In the genomic region with DNA sequence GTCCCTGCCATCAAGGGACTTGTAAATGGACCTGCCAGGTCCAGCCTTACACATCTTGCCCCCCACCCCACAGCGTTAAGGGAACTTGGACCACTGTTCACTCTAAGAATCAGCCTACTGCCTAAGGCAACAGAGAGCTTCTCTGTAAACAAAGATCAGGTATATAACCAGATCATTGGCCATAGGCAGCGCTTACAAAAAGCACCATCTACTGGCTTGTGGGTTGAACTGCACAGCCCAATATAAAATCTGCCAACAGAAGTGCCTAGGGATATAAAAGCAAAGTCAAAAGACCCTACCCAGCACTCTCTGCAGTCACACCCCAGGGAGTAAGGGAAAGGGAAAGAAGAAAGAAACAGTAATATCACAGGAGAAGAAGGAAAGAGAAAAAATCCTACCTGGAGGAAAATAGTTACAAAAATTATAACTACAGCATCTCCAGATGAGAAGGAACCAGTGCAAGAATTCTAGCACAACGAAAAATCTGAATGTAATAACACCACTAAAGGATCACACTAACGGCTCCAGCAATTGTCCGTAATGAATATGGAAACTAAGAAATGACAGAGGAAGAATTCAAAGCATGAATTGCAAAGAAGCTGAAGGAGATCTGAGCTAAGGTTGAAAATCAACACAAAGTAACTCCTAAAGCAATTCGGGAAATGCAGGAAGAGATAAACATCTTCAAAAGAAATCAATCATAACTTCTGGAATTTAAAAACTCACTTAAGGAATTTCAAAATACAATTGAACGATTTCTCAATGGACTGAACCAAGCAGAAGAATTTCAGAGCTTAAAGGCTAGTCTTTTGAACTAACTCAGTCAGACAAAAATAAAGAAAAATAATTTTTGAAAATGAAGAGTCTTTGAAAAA, we compare ENCODE assay signal across 8 cellular contexts.
DNase-seq lines count a peak whose midpoint lies in the region; ATAC-seq and TF ChIP-seq lines count a peak whose summit lies in the region.

No MANE protein-coding gene starts in this region.

- no peak overlapping the region for H2AFZ ChIP-seq in osteoblast (ENCODE audit: low read length)

- no peak overlapping the region for H3K4me2 ChIP-seq in osteoblast (ENCODE audit: insufficient read depth, low read length)

- H3K79me2 ChIP-seq in osteoblast (ENCODE audit: insufficient read depth, low read length), result no peaks in the 10 kb centered on the region

- ATAC-seq in HG03135 (IDR thresholded peaks at IDR 0.05; ENCODE audit: unreplicated experiment), result peak; percentile 57

- H3K9me3 ChIP-seq in osteoblast (ENCODE audit: low read depth, low read length), result no peaks in the 10 kb centered on the region

- peak; percentile 83 for TF ChIP-seq CTCF in osteoblast (IDR thresholded peaks at IDR 0.05; ENCODE audit: extremely low read depth, low read depth, low read length)

- H4K20me1 ChIP-seq in osteoblast (ENCODE audit: insufficient read depth, low read length), result no peaks in the 10 kb centered on the region

- no peaks in the 10 kb centered on the region for H3K4me1 ChIP-seq in osteoblast (ENCODE audit: insufficient read depth, low read length)

- no peaks in the 10 kb centered on the region for H3K36me3 ChIP-seq in osteoblast (ENCODE audit: insufficient read depth, low read length)

- H3K27me3 ChIP-seq in osteoblast (ENCODE audit: insufficient read depth, low read length), result no peaks in the 10 kb centered on the region

- DNase-seq in stimulated activated naive CD4-positive, alpha-beta T cell (lab: John Stamatoyannopoulos, UW), result peak in 4 of 6 experiments; percentile 8 to 32 (median 14)
- no peak for DNase-seq in stimulated activated naive CD4-positive, alpha-beta T cell treated with Interleukin-2 at 50 U/mL for 16 hours (lab: John Stamatoyannopoulos, UW)
- peak; percentile 75 for DNase-seq in NCI-H69 (lab: John Stamatoyannopoulos, UW)
- DNase-seq in activated T-cell treated with anti-CD3 and anti-CD28 coated beads for 48 hours (ENCODE audit: low read depth), result peak; percentile 5
- peak; percentile 55 for DNase-seq in fibroblast of the conjunctiva (ENCODE audit: low read depth)
- no peak for DNase-seq in osteoblast (ENCODE audit: insufficient read length, low spot score, missing footprints)
- DNase-seq in SKM-1 (lab: John Stamatoyannopoulos, UW; ENCODE audit: unreplicated experiment), result no peak

- H3K4me3 ChIP-seq in osteoblast (ENCODE audit: insufficient read depth, low read length), result no peak overlapping the region

- H3K27ac ChIP-seq in osteoblast (ENCODE audit: low read depth, low read length), result no peak overlapping the region

Comparison
In these comparisons a context has a peak if more than half of its experiments do, and no peak if none do; other contexts are left out.
1. DNase-seq: peak in stimulated activated naive CD4-positive, alpha-beta T cell (4 of 6), NCI-H69 (single experiment), activated T-cell treated with anti-CD3 and anti-CD28 coated beads for 48 hours (single experiment) and fibroblast of the conjunctiva (single experiment); none in stimulated activated naive CD4-positive, alpha-beta T cell treated with Interleukin-2 at 50 U/mL for 16 hours (single experiment), osteoblast (single experiment) and SKM-1 (single experiment).